Comparison of ENCODE assay signal across 6 cellular contexts in genomic region chr19:48964205-48965032, GRCh38. TPM values are rescaled to one million over a fixed set of nuclear protein-coding genes. Genes with fewer than 3 reads are reported as not detected.
DNase-seq lines count a peak whose midpoint lies in the region; ATAC-seq and TF ChIP-seq lines count a peak whose summit lies in the region.

No MANE protein-coding gene starts in this region.

- no peaks in the 10 kb centered on the region for H3K9me3 Mint-ChIP-seq in activated naive CD8-positive, alpha-beta T cell treated with anti-CD3 and anti-CD28 coated beads, Interleukin-2, amount 10 ng/mL, durations not matched to agents 7 days and 5 days

- CTCF ChIA-PET in HEK293T (lab: Yijun Ruan, JAX): interaction anchor here (1.0 to 1.6 kb wide), 3 partner anchors 29 to 36 kb away, joined by 3 to 5 read pairs (median 4); partner anchors contain the start of genes GYS1 and RUVBL2

- POLR2A ChIA-PET in HEK293T (lab: Yijun Ruan, JAX): interaction anchor here (0.7 to 2.1 kb wide), 12 partner anchors 10 to 169 kb away, joined by 3 to 18 read pairs (median 4); partner anchors contain the start of genes BAX, GYS1, PPP1R15A and RUVBL2
- POLR2A ChIA-PET in activated naive CD8-positive, alpha-beta T cell treated with anti-CD3 and anti-CD28 coated beads, Interleukin-2, amount 10 ng/mL, durations not matched to agents 7 days and 5 days (lab: Charles Lee): interaction anchor here (1.0 to 3.4 kb wide), 8 partner anchors 10 to 91 kb away, joined by 4 to 42 read pairs (median 8); partner anchors contain the start of genes BAX, DHDH, GYS1 and NUCB1

- peak overlapping the region; percentile 87 for H3K4me3 Mint-ChIP-seq in activated naive CD8-positive, alpha-beta T cell treated with anti-CD3 and anti-CD28 coated beads, Interleukin-2, amount 10 ng/mL, durations not matched to agents 7 days and 5 days

- peaks cover 50% of the 10 kb centered on the region for H3K4me1 Mint-ChIP-seq in activated naive CD8-positive, alpha-beta T cell treated with anti-CD3 and anti-CD28 coated beads, Interleukin-2, amount 10 ng/mL, durations not matched to agents 7 days and 5 days

- H3K9me3 ChIP-seq in mononuclear cell (ENCODE audit: low read depth, low read length): no peaks in the 10 kb centered on the region

- DNase-seq in HEK293T (ENCODE audit: extremely low spot score): no peak
- DNase-seq in activated naive CD8-positive, alpha-beta T cell treated with anti-CD3 and anti-CD28 coated beads, Interleukin-2, amount 10 ng/mL, durations not matched to agents 7 days and 5 days: no peak
- no peak for DNase-seq in NCI-H2227 treated with DMSO at 0.1 percent for 48 hours (lab: John Stamatoyannopoulos, UW)

- peaks cover 28% of the 10 kb centered on the region for H3K36me3 Mint-ChIP-seq in activated naive CD8-positive, alpha-beta T cell treated with anti-CD3 and anti-CD28 coated beads, Interleukin-2, amount 10 ng/mL, durations not matched to agents 7 days and 5 days

- no peaks in the 10 kb centered on the region for H3K27me3 ChIP-seq in mononuclear cell (ENCODE audit: insufficient read depth, low read length)

- no peaks in the 10 kb centered on the region for H3K27me3 Mint-ChIP-seq in activated naive CD8-positive, alpha-beta T cell treated with anti-CD3 and anti-CD28 coated beads, Interleukin-2, amount 10 ng/mL, durations not matched to agents 7 days and 5 days

- peaks cover 85% of the 10 kb centered on the region for H3K4me1 ChIP-seq in mononuclear cell (ENCODE audit: insufficient read depth, low read length)

- no peak for ATAC-seq in activated naive CD8-positive, alpha-beta T cell treated with anti-CD3 and anti-CD28 coated beads, Interleukin-2, amount 10 ng/mL, durations not matched to agents 7 days and 5 days (ENCODE audit: low read depth)
- ATAC-seq in GM21447 (IDR thresholded peaks at IDR 0.05; ENCODE audit: unreplicated experiment): no peak
- ATAC-seq in GM18498 (IDR thresholded peaks at IDR 0.05; ENCODE audit: unreplicated experiment): no peak

- H3K4me3 ChIP-seq in mononuclear cell (ENCODE audit: low read length): peak overlapping the region; percentile 42

- H3K27ac Mint-ChIP-seq in activated naive CD8-positive, alpha-beta T cell treated with anti-CD3 and anti-CD28 coated beads, Interleukin-2, amount 10 ng/mL, durations not matched to agents 7 days and 5 days: peak overlapping the region; percentile 92

TF ChIP-seq in HEK293T, 16 proteins besides CTCF, POLR2A, EP300 and RAD21:
- TF ChIP-seq L3MBTL2 (conservative IDR thresholded peaks at IDR 0.05) (peak; percentile 53), FOXK2 (IDR thresholded peaks at IDR 0.05) (no peak), BHLHE40 (IDR thresholded peaks at IDR 0.05; ENCODE audit: borderline replicate concordance) (no peak), SP1 (IDR thresholded peaks at IDR 0.05) (no peak)

RNA-seq across cellular contexts. Expression of gene FTL, which starts 0.7 kb away (rescaled TPM):
- 1,000 to 10,000 TPM; 1,232 to 1,343 TPM for total RNA-seq in activated naive CD8-positive, alpha-beta T cell treated with anti-CD3 and anti-CD28 coated beads, Interleukin-2, amount 10 ng/mL, durations not matched to agents 7 days and 5 days
- 2,689 TPM for total RNA-seq in mononuclear cell

RNA-seq across cellular contexts. Expression of gene BAX, which starts 9.7 kb away (rescaled TPM):
- 100 to 1,000 TPM; 285 to 296 TPM for total RNA-seq in activated naive CD8-positive, alpha-beta T cell treated with anti-CD3 and anti-CD28 coated beads, Interleukin-2, amount 10 ng/mL, durations not matched to agents 7 days and 5 days
- 26.6 TPM for total RNA-seq in mononuclear cell

RNA-seq across cellular contexts. Expression of gene GYS1, which starts 28.7 kb away (rescaled TPM):
- total RNA-seq in activated naive CD8-positive, alpha-beta T cell treated with anti-CD3 and anti-CD28 coated beads, Interleukin-2, amount 10 ng/mL, durations not matched to agents 7 days and 5 days: 10 to 100 TPM; 58.0 to 63.1 TPM
- total RNA-seq in mononuclear cell: 10.0 TPM

RNA-seq across cellular contexts. Expression of gene RUVBL2, which starts 29.3 kb away (rescaled TPM):
- 10 to 100 TPM; 71.3 to 76.1 TPM for total RNA-seq in activated naive CD8-positive, alpha-beta T cell treated with anti-CD3 and anti-CD28 coated beads, Interleukin-2, amount 10 ng/mL, durations not matched to agents 7 days and 5 days
- total RNA-seq in mononuclear cell: 19.9 TPM

RNA-seq across cellular contexts. Expression of gene DHDH, which starts 30.9 kb away (rescaled TPM):
- total RNA-seq in activated naive CD8-positive, alpha-beta T cell treated with anti-CD3 and anti-CD28 coated beads, Interleukin-2, amount 10 ng/mL, durations not matched to agents 7 days and 5 days: 1 to 10 TPM; 1.7 to 2.6 TPM
- total RNA-seq in mononuclear cell: 0.21 TPM

Comparison
In these comparisons a context has a peak if more than half of its experiments do, and no peak if none do; other contexts are left out.
1. RNA of gene BAX, which starts 9.7 kb away (total RNA-seq): 285 to 296 TPM in activated naive CD8-positive, alpha-beta T cell treated with anti-CD3 and anti-CD28 coated beads, Interleukin-2, amount 10 ng/mL, durations not matched to agents 7 days and 5 days; 26.6 TPM in mononuclear cell (single experiment); every median in the first group is over 10 times any median in the second.